Comparison of ENCODE assay signal across 1 cellular context in genomic region chr7:44638611-44639557, GRCh38.
TF ChIP-seq lines count a peak whose summit lies in the region.

No MANE protein-coding gene starts in this region.

TF ChIP-seq in K562, 482 proteins besides CTCF, POLR2A, EP300 and RAD21 (continued from another document and continues in another):
- TF ChIP-seq HOMEZ (CRISPR knock-in tag; IDR thresholded peaks at IDR 0.05) (no peak), SAFB (IDR thresholded peaks at IDR 0.05; ENCODE audit: borderline replicate concordance, low read depth, low read length) (no peak), ZNF655 (CRISPR knock-in tag; IDR thresholded peaks at IDR 0.05) (no peak), PHB (CRISPR knock-in tag; IDR thresholded peaks at IDR 0.05) (no peak), ZBTB34 (CRISPR knock-in tag; IDR thresholded peaks at IDR 0.05) (no peak), PML (IDR thresholded peaks at IDR 0.05; ENCODE audit: low read length) (no peak), TEAD1 (CRISPR knock-in tag; IDR thresholded peaks at IDR 0.05) (no peak), MLLT1 (IDR thresholded peaks at IDR 0.05) (peak; percentile 20 to 30; a peak in 2 of 4 replicates), RUNX1 (IDR thresholded peaks at IDR 0.05; ENCODE audit: low read depth) (no peak), MTA2 (IDR thresholded peaks at IDR 0.05; ENCODE audit: low read depth) (no peak), NR2F6 (CRISPR knock-in tag; IDR thresholded peaks at IDR 0.05) (0 out of 2 replicates have a peak, but pooled peaks have one; percentile 7), PHF8 (IDR thresholded peaks at IDR 0.05; ENCODE audit: borderline replicate concordance, low read length) (no peak; the same call in 1 of the 2 replicates), ATF1 (CRISPR knock-in tag; IDR thresholded peaks at IDR 0.05) (no peak), ATF1 (tag; IDR thresholded peaks at IDR 0.05) (peak; percentile 17; the same call in 1 of the 2 replicates), PHF20 (IDR thresholded peaks at IDR 0.05; ENCODE audit: partially characterized antibody) (peak; percentile 41), CREBBP (IDR thresholded peaks at IDR 0.05; ENCODE audit: low read depth, low read length) (no peak), ZNF134 (CRISPR knock-in tag; conservative IDR thresholded peaks at IDR 0.05) (no peak), HDAC1 (IDR thresholded peaks at IDR 0.05) (peak in 1 of 2 experiments; percentile 64; a peak in 2 of 4 replicates), YY1 (IDR thresholded peaks at IDR 0.05; ENCODE audit: borderline replicate concordance in 1 of 3, control insufficient read depth in 1 of 3, extremely low read depth in 1 of 3, insufficient read depth in 3 of 3, insufficient read length in 1 of 3, insufficient replicate concordance in 2 of 3, low read depth in 1 of 3, low read length in 2 of 3) (peak in 1 of 3 experiments; percentile 54), ZFP1 (CRISPR knock-in tag; IDR thresholded peaks at IDR 0.05) (no peak), PRMT5 (CRISPR knock-in tag; IDR thresholded peaks at IDR 0.05) (no peak), BDP1 (IDR thresholded peaks at IDR 0.05; ENCODE audit: insufficient read depth, insufficient read length) (no peak), HDAC2 (IDR thresholded peaks at IDR 0.05) (peak; percentile 71; the same call in 1 of the 2 replicates), HMBOX1 (IDR thresholded peaks at IDR 0.05) (no peak), HMG20B (CRISPR knock-in tag; IDR thresholded peaks at IDR 0.05) (no peak), ZNF280B (CRISPR knock-in tag; IDR thresholded peaks at IDR 0.05) (no peak), KDM5B (IDR thresholded peaks at IDR 0.05; ENCODE audit: insufficient replicate concordance, low read depth, low read length) (no peak), ZEB2 (IDR thresholded peaks at IDR 0.05) (peak; percentile 71), SMARCA4 (IDR thresholded peaks at IDR 0.05) (peak; percentile 85), SREBF1 (IDR thresholded peaks at IDR 0.05; ENCODE audit: borderline replicate concordance, low read depth, low read length) (no peak), POLR2AphosphoS2 (IDR thresholded peaks at IDR 0.05; ENCODE audit: low read length) (no peak), NFXL1 (CRISPR knock-in tag; IDR thresholded peaks at IDR 0.05) (no peak), SNAPC5 (CRISPR knock-in tag; IDR thresholded peaks at IDR 0.05) (no peak), TCF7L2 (IDR thresholded peaks at IDR 0.05; ENCODE audit: low read depth, low read length) (no peak), KLF16 (IDR thresholded peaks at IDR 0.05) (no peak), ZKSCAN3 (CRISPR knock-in tag; IDR thresholded peaks at IDR 0.05) (no peak), SMAD4 (CRISPR knock-in tag; conservative IDR thresholded peaks at IDR 0.05) (no peak; the same call in 1 of the 2 replicates), SRSF7 (optimal IDR thresholded peaks at IDR 0.05; ENCODE audit: low read depth, low read length) (no peak), ZNF785 (CRISPR knock-in tag; IDR thresholded peaks at IDR 0.05) (no peak), ZNF3 (CRISPR knock-in tag; IDR thresholded peaks at IDR 0.05) (no peak), RBFOX2 (IDR thresholded peaks at IDR 0.05; ENCODE audit: low read depth, low read length) (no peak), ZNF668 (CRISPR knock-in tag; IDR thresholded peaks at IDR 0.05) (no peak), SUPT5H (IDR thresholded peaks at IDR 0.05) (no peak; the same call in 1 of the 2 replicates), BCOR (IDR thresholded peaks at IDR 0.05) (no peak), NKRF (IDR thresholded peaks at IDR 0.05; ENCODE audit: borderline replicate concordance) (peak; percentile 60; the same call in 1 of the 2 replicates), PPARD (CRISPR knock-in tag; IDR thresholded peaks at IDR 0.05) (no peak), FOS (IDR thresholded peaks at IDR 0.05; ENCODE audit: extremely low read depth, insufficient read length) (peak; percentile 66), HNRNPH1 (optimal IDR thresholded peaks at IDR 0.05; ENCODE audit: low read depth, low read length) (no peak), RBM25 (IDR thresholded peaks at IDR 0.05; ENCODE audit: low read depth, low read length, severe bottlenecking) (no peak), HDGF (IDR thresholded peaks at IDR 0.05) (peak; percentile 93), POLR2H (tag; IDR thresholded peaks at IDR 0.05; ENCODE audit: low read depth) (no peak), PHF21A (IDR thresholded peaks at IDR 0.05; ENCODE audit: borderline replicate concordance, low read depth) (no peak), RHOXF2B (CRISPR knock-in tag; conservative IDR thresholded peaks at IDR 0.05) (no peak), TCFL5 (CRISPR knock-in tag; conservative IDR thresholded peaks at IDR 0.05) (no peak), ELF2 (CRISPR knock-in tag; IDR thresholded peaks at IDR 0.05) (no peak), BACH1 (tag; IDR thresholded peaks at IDR 0.05) (no peak), CREB1 (IDR thresholded peaks at IDR 0.05) (no peak), CREB1 (CRISPR knock-in tag; IDR thresholded peaks at IDR 0.05) (no peak), TEAD2 (tag; IDR thresholded peaks at IDR 0.05) (no peak), ZMIZ1 (IDR thresholded peaks at IDR 0.05; ENCODE audit: low read depth in 2 of 2, low read length in 2 of 2) (no peak), SRSF3 (IDR thresholded peaks at IDR 0.05; ENCODE audit: insufficient read depth, low read length) (no peak), NBN (IDR thresholded peaks at IDR 0.05; ENCODE audit: low read depth) (peak; percentile 28; the same call in 1 of the 2 replicates), ZNF239 (CRISPR knock-in tag; IDR thresholded peaks at IDR 0.05) (no peak), ZNF175 (CRISPR knock-in tag; IDR thresholded peaks at IDR 0.05; ENCODE audit: low read depth) (0 out of 2 replicates have a peak, but pooled peaks have one; percentile 41), ZNF165 (CRISPR knock-in tag; IDR thresholded peaks at IDR 0.05; ENCODE audit: borderline replicate concordance) (no peak), ZNF699 (CRISPR knock-in tag; IDR thresholded peaks at IDR 0.05; ENCODE audit: insufficient replicate concordance) (no peak), SMARCC2 (IDR thresholded peaks at IDR 0.05; ENCODE audit: low read depth) (peak; percentile 22; the same call in 1 of the 2 replicates), ZNF77 (CRISPR knock-in tag; IDR thresholded peaks at IDR 0.05) (no peak)
